ENCODE assay signal across 8 cellular contexts in the genomic region with DNA sequence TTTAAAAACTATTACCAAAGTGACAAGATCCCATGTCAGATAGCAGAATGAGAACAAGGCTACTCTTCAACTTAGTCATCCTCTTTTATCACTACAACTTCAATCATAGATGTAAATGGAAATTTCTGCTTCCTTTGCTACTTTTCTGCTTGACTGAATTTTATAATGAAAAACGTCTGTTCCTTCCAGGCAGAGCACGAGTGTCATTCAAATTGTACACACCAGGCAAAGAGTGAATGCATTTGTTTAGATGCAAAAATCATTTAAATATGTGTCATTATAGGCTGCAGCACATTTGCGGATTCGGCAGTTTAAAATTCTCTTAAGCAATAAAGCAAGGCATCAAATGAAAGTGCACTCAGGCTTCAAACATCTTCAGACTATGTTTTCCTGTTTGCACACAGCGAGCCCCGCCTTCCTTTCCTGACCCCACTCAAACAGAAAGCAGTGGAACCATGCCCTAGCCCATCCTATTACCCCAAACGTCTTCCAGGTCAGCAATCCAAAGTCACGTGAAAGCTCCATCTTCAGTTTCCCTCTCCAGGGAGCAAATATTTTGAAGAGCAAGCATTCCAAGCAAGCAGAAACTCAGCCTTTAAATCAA.
DNase-seq lines count a peak whose midpoint lies in the region; ATAC-seq, FAIRE-seq and TF ChIP-seq lines count a peak whose summit lies in the region.

No MANE protein-coding gene starts in this region.

- no peak overlapping the region for H2AFZ ChIP-seq in hepatocyte

- DNase-seq in GM12892 (ENCODE audit: insufficient read length) (no peak), hepatocyte (ENCODE audit: low spot score) (peak; percentile 30), stromal cell of bone marrow (ENCODE audit: low read depth) (peak; percentile 37), NCI-H226 (no peak)
- peak; percentile 27 to 29 for DNase-seq in activated T-cell treated with anti-CD3 and anti-CD28 coated beads, Interleukin-2, amount 50 U/mL, for 48 hours
- no peak for DNase-seq in activated CD8-positive, alpha-beta memory T cell treated with anti-CD3 and anti-CD28 coated beads, Interleukin-2, amount 50 U/mL, for 4 hours

- H3K9me3 ChIP-seq in hepatocyte (ENCODE audit: low read depth), result no peaks in the 10 kb centered on the region

- H3K79me2 ChIP-seq in hepatocyte, result peaks cover 95% of the 10 kb centered on the region

- H3K4me3 ChIP-seq in hepatocyte, result no peak overlapping the region

- WGBS in hepatocyte (ENCODE audit: low lambda C conversion rate, missing lambda C conversion rate), result 39% methylated on average over 8 of the region's 8 CpGs

- H4K20me1 ChIP-seq in hepatocyte (ENCODE audit: insufficient read depth, poor library complexity, severe bottlenecking), result peaks cover 16% of the 10 kb centered on the region

- H3K27ac ChIP-seq in hepatocyte, result peak overlapping the region; percentile 54

- H3K4me2 ChIP-seq in hepatocyte, result peak overlapping the region; percentile 55

- ATAC-seq in HG03460 (IDR thresholded peaks at IDR 0.05; ENCODE audit: unreplicated experiment) (peak; percentile 57), HG02870 (IDR thresholded peaks at IDR 0.05; ENCODE audit: unreplicated experiment) (no peak)

- H3K27me3 ChIP-seq in hepatocyte, result no peaks in the 10 kb centered on the region

- no peaks in the 10 kb centered on the region for H3K36me3 ChIP-seq in hepatocyte (replicated peaks; ENCODE audit: insufficient read depth, low read depth)

- peaks cover 22% of the 10 kb centered on the region for H3K4me1 ChIP-seq in hepatocyte (ENCODE audit: insufficient read depth)

- FAIRE-seq in GM12892 (lab: Jason Lieb, UNC), result peak; percentile 77

- H3K9me2 ChIP-seq in hepatocyte (replicated peaks; ENCODE audit: insufficient read depth), result no peaks in the 10 kb centered on the region

- TF ChIP-seq POLR2A in GM12892 (IDR thresholded peaks at IDR 0.05; ENCODE audit: low read depth, low read length), result no peak

- no peak for TF ChIP-seq CTCF in hepatocyte (IDR thresholded peaks at IDR 0.05; ENCODE audit: poor library complexity)

Comparison
In these comparisons a context has a peak if more than half of its experiments do, and no peak if none do; other contexts are left out.
1. DNase-seq: peak in activated T-cell treated with anti-CD3 and anti-CD28 coated beads, Interleukin-2, amount 50 U/mL, for 48 hours (2 of 2), hepatocyte (single experiment) and stromal cell of bone marrow (single experiment); none in GM12892 (single experiment), NCI-H226 (single experiment) and activated CD8-positive, alpha-beta memory T cell treated with anti-CD3 and anti-CD28 coated beads, Interleukin-2, amount 50 U/mL, for 4 hours (single experiment).